In genomic region chr1:223017291-223017690, GRCh38 we compare ENCODE assay signal across 16 cellular contexts.
"Had no signal": no experiment of that assay in that cellular context is flagged by ENCODE, and none has a peak within 500 bp of the region (broad histone marks: within the 10 kb centered on the region; RNA-seq: fewer than 3 reads in every experiment).

No MANE protein-coding gene starts in this region.

- H3K9me3 ChIP-seq: esophagus muscularis mucosa, mucosa of descending colon, neutrophil, tibial nerve had no signal

- H3K9me3 Mint-ChIP-seq: activated CD4-positive, alpha-beta memory T cell treated with anti-CD3 and anti-CD28 coated beads for 36 hours had no signal

- H3K4me3 Mint-ChIP-seq: activated CD4-positive, alpha-beta memory T cell treated with anti-CD3 and anti-CD28 coated beads for 36 hours; activated CD8-positive, alpha-beta memory T cell treated with anti-CD3 and anti-CD28 coated beads, Interleukin-2, amount 10 ng/mL, durations not matched to agents 7 days and 5 days; naive thymus-derived CD4-positive, alpha-beta T cell had no signal

- H3K36me3 Mint-ChIP-seq: activated CD4-positive, alpha-beta memory T cell treated with anti-CD3 and anti-CD28 coated beads for 36 hours; activated CD8-positive, alpha-beta memory T cell treated with anti-CD3 and anti-CD28 coated beads, Interleukin-2, amount 10 ng/mL, durations not matched to agents 7 days and 5 days; naive thymus-derived CD4-positive, alpha-beta T cell had no signal

- H3K36me3 ChIP-seq: esophagus muscularis mucosa, neutrophil, tibial nerve had no signal

- H3K27me3 ChIP-seq: esophagus muscularis mucosa, tibial nerve had no signal

- H3K4me1 Mint-ChIP-seq: activated CD8-positive, alpha-beta memory T cell treated with anti-CD3 and anti-CD28 coated beads, Interleukin-2, amount 10 ng/mL, durations not matched to agents 7 days and 5 days; naive thymus-derived CD4-positive, alpha-beta T cell had no signal

- H3K27ac ChIP-seq: neutrophil, SK-N-MC, skin epidermis had no signal

- H3K4me3 ChIP-seq: esophagus muscularis mucosa, mucosa of descending colon, SK-N-MC, skin epidermis, tibial nerve had no signal

- H3K27ac Mint-ChIP-seq: activated CD4-positive, alpha-beta memory T cell treated with anti-CD3 and anti-CD28 coated beads for 36 hours; activated CD8-positive, alpha-beta memory T cell treated with anti-CD3 and anti-CD28 coated beads, Interleukin-2, amount 10 ng/mL, durations not matched to agents 7 days and 5 days; naive thymus-derived CD4-positive, alpha-beta T cell had no signal

- DNase-seq: activated CD4-positive, alpha-beta memory T cell treated with anti-CD3 and anti-CD28 coated beads for 36 hours; activated CD4-positive, alpha-beta T cell treated with anti-CD3 and anti-CD28 coated beads for 1 hour; activated CD8-positive, alpha-beta memory T cell treated with anti-CD3 and anti-CD28 coated beads, Interleukin-2, amount 10 ng/mL, durations not matched to agents 7 days and 5 days; activated naive CD4-positive, alpha-beta T cell treated with anti-CD3 and anti-CD28 coated beads, Interleukin-2, amount 50 U/mL, for 16 hours; activated T-cell treated with anti-CD3 and anti-CD28 coated beads, Interleukin-2, amount 50 U/mL, for 1 hour; mucosa of descending colon; naive thymus-derived CD4-positive, alpha-beta T cell; stimulated activated CD4-positive, alpha-beta T cell treated with anti-CD3 and anti-CD28 coated beads, Interleukin-4, amount 100 ng/mL, for 24 hours; stimulated activated naive CD4-positive, alpha-beta T cell; substantia nigra; T-helper 9 cell had no signal

- ATAC-seq: activated CD8-positive, alpha-beta memory T cell treated with anti-CD3 and anti-CD28 coated beads, Interleukin-2, amount 10 ng/mL, durations not matched to agents 7 days and 5 days; mucosa of descending colon; naive thymus-derived CD4-positive, alpha-beta T cell had no signal
